In the genomic region with DNA sequence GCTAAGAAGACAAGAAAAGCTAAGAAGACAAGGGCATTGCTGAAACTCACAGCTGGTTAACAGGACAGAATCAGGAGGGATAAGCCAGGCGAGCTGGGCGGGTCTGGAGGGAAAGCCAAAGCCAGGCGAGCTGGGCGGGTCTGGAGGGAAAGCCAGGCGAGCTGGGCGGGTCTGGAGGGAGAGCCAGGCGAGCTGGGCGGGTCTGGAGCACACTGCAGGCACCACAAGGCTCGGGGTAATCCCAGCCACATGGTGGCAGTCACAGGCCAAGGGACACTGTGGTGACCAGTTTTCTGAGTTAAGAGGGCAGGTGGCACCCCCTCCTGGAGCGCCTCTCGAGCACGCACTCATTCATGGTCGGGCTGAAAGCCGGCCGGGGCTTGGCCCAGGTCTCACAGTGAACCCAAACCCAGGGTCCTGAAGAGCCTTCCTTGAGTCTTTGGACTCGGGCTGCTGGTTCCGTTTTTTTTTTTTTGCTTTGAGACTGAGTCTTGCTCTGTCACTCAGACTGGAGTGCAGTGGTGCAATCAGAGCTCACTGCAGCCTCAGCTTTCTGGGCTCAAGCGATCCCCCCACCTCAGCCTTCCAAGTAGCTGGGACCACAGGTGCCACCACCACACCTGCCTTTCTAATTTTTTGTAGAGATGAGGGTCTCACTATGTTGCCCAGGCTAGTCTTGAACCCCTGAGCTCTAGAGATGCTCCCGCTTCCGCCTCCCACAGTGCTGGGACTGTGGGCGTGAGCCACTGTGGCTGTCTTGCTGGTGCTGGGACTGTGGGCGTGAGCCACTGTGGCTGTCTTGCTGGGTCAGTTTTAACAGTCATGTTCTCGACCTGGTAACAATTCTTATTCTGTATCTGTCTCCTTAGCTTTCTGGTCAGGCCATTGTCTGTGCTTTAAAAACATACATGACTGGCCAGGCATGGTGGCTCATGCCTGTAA, we compare ENCODE assay signal across 1 cellular context.
TF ChIP-seq lines count a peak whose summit lies in the region.

No MANE protein-coding gene starts in this region.

TF ChIP-seq in K562, 482 proteins besides CTCF, POLR2A, EP300 and RAD21 (continued from another document and continues in another):
- TF ChIP-seq, protein P1, sequence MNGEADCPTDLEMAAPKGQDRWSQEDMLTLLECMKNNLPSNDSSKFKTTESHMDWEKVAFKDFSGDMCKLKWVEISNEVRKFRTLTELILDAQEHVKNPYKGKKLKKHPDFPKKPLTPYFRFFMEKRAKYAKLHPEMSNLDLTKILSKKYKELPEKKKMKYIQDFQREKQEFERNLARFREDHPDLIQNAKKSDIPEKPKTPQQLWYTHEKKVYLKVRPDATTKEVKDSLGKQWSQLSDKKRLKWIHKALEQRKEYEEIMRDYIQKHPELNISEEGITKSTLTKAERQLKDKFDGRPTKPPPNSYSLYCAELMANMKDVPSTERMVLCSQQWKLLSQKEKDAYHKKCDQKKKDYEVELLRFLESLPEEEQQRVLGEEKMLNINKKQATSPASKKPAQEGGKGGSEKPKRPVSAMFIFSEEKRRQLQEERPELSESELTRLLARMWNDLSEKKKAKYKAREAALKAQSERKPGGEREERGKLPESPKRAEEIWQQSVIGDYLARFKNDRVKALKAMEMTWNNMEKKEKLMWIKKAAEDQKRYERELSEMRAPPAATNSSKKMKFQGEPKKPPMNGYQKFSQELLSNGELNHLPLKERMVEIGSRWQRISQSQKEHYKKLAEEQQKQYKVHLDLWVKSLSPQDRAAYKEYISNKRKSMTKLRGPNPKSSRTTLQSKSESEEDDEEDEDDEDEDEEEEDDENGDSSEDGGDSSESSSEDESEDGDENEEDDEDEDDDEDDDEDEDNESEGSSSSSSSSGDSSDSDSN (IDR thresholded peaks at IDR 0.05; ENCODE audit: borderline replicate concordance in 1 of 2, low read depth in 2 of 2, low read length in 2 of 2) = 0 out of 4 replicates have a peak, but pooled peaks of 1 of the 2 experiments have one; percentile 63
- TF ChIP-seq RBM15 (IDR thresholded peaks at IDR 0.05; ENCODE audit: insufficient read depth, low read length) (no peak), MTA2 (IDR thresholded peaks at IDR 0.05; ENCODE audit: low read depth) (no peak), MYC (IDR thresholded peaks at IDR 0.05; ENCODE audit: low read depth, low read length) (peak; percentile 74), MYC (CRISPR knock-in tag; IDR thresholded peaks at IDR 0.05; ENCODE audit: borderline replicate concordance, low read depth) (no peak), PRMT5 (CRISPR knock-in tag; IDR thresholded peaks at IDR 0.05) (no peak), ZNF274 (IDR thresholded peaks at IDR 0.05; ENCODE audit: borderline replicate concordance, low read depth, low read length) (no peak), ZNF197 (CRISPR knock-in tag; IDR thresholded peaks at IDR 0.05; ENCODE audit: low read depth) (no peak), TAF15 (IDR thresholded peaks at IDR 0.05; ENCODE audit: low read depth, low read length) (no peak), ESRRA (IDR thresholded peaks at IDR 0.05; ENCODE audit: borderline replicate concordance, low read depth) (no peak), YY1 (IDR thresholded peaks at IDR 0.05; ENCODE audit: borderline replicate concordance in 1 of 3, control insufficient read depth in 1 of 3, extremely low read depth in 1 of 3, insufficient read depth in 3 of 3, insufficient read length in 1 of 3, insufficient replicate concordance in 2 of 3, low read depth in 1 of 3, low read length in 2 of 3) (peak in 1 of 3 experiments; percentile 17), NCOR1 (IDR thresholded peaks at IDR 0.05) (0 out of 2 replicates have a peak, but pooled peaks have one; percentile 11), SMC3 (conservative IDR thresholded peaks at IDR 0.05; ENCODE audit: insufficient read depth, low read depth, low read length) (peak; percentile 71), XRCC5 (IDR thresholded peaks at IDR 0.05; ENCODE audit: low read depth, low read length) (peak; percentile 54; the same call in 1 of the 2 replicates), MEF2A (IDR thresholded peaks at IDR 0.05; ENCODE audit: control insufficient read depth, low read depth, low read length) (no peak), PCBP2 (IDR thresholded peaks at IDR 0.05; ENCODE audit: low read depth, low read length, poor library complexity, severe bottlenecking) (no peak)
- TF ChIP-seq, protein P2, sequence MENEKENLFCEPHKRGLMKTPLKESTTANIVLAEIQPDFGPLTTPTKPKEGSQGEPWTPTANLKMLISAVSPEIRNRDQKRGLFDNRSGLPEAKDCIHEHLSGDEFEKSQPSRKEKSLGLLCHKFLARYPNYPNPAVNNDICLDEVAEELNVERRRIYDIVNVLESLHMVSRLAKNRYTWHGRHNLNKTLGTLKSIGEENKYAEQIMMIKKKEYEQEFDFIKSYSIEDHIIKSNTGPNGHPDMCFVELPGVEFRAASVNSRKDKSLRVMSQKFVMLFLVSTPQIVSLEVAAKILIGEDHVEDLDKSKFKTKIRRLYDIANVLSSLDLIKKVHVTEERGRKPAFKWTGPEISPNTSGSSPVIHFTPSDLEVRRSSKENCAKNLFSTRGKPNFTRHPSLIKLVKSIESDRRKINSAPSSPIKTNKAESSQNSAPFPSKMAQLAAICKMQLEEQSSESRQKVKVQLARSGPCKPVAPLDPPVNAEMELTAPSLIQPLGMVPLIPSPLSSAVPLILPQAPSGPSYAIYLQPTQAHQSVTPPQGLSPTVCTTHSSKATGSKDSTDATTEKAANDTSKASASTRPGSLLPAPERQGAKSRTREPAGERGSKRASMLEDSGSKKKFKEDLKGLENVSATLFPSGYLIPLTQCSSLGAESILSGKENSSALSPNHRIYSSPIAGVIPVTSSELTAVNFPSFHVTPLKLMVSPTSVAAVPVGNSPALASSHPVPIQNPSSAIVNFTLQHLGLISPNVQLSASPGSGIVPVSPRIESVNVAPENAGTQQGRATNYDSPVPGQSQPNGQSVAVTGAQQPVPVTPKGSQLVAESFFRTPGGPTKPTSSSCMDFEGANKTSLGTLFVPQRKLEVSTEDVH (IDR thresholded peaks at IDR 0.05; ENCODE audit: low read depth, partially characterized antibody) = peak; percentile 19
- TF ChIP-seq, protein P3, sequence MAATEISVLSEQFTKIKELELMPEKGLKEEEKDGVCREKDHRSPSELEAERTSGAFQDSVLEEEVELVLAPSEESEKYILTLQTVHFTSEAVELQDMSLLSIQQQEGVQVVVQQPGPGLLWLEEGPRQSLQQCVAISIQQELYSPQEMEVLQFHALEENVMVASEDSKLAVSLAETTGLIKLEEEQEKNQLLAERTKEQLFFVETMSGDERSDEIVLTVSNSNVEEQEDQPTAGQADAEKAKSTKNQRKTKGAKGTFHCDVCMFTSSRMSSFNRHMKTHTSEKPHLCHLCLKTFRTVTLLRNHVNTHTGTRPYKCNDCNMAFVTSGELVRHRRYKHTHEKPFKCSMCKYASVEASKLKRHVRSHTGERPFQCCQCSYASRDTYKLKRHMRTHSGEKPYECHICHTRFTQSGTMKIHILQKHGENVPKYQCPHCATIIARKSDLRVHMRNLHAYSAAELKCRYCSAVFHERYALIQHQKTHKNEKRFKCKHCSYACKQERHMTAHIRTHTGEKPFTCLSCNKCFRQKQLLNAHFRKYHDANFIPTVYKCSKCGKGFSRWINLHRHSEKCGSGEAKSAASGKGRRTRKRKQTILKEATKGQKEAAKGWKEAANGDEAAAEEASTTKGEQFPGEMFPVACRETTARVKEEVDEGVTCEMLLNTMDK (IDR thresholded peaks at IDR 0.05; ENCODE audit: borderline replicate concordance, insufficient read depth, low read depth, low read length, poor library complexity, severe bottlenecking) = peak; percentile 67
- TF ChIP-seq, protein P4, sequence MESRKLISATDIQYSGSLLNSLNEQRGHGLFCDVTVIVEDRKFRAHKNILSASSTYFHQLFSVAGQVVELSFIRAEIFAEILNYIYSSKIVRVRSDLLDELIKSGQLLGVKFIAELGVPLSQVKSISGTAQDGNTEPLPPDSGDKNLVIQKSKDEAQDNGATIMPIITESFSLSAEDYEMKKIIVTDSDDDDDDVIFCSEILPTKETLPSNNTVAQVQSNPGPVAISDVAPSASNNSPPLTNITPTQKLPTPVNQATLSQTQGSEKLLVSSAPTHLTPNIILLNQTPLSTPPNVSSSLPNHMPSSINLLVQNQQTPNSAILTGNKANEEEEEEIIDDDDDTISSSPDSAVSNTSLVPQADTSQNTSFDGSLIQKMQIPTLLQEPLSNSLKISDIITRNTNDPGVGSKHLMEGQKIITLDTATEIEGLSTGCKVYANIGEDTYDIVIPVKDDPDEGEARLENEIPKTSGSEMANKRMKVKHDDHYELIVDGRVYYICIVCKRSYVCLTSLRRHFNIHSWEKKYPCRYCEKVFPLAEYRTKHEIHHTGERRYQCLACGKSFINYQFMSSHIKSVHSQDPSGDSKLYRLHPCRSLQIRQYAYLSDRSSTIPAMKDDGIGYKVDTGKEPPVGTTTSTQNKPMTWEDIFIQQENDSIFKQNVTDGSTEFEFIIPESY (CRISPR knock-in tag; IDR thresholded peaks at IDR 0.05) = peak; percentile 89; the same call in 1 of the 2 replicates
- TF ChIP-seq, protein P5, sequence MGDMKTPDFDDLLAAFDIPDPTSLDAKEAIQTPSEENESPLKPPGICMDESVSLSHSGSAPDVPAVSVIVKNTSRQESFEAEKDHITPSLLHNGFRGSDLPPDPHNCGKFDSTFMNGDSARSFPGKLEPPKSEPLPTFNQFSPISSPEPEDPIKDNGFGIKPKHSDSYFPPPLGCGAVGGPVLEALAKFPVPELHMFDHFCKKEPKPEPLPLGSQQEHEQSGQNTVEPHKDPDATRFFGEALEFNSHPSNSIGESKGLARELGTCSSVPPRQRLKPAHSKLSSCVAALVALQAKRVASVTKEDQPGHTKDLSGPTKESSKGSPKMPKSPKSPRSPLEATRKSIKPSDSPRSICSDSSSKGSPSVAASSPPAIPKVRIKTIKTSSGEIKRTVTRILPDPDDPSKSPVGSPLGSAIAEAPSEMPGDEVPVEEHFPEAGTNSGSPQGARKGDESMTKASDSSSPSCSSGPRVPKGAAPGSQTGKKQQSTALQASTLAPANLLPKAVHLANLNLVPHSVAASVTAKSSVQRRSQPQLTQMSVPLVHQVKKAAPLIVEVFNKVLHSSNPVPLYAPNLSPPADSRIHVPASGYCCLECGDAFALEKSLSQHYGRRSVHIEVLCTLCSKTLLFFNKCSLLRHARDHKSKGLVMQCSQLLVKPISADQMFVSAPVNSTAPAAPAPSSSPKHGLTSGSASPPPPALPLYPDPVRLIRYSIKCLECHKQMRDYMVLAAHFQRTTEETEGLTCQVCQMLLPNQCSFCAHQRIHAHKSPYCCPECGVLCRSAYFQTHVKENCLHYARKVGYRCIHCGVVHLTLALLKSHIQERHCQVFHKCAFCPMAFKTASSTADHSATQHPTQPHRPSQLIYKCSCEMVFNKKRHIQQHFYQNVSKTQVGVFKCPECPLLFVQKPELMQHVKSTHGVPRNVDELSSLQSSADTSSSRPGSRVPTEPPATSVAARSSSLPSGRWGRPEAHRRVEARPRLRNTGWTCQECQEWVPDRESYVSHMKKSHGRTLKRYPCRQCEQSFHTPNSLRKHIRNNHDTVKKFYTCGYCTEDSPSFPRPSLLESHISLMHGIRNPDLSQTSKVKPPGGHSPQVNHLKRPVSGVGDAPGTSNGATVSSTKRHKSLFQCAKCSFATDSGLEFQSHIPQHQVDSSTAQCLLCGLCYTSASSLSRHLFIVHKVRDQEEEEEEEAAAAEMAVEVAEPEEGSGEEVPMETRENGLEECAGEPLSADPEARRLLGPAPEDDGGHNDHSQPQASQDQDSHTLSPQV (IDR thresholded peaks at IDR 0.05) = 0 out of 2 replicates have a peak, but pooled peaks have one; percentile 23
- TF ChIP-seq, protein P6, sequence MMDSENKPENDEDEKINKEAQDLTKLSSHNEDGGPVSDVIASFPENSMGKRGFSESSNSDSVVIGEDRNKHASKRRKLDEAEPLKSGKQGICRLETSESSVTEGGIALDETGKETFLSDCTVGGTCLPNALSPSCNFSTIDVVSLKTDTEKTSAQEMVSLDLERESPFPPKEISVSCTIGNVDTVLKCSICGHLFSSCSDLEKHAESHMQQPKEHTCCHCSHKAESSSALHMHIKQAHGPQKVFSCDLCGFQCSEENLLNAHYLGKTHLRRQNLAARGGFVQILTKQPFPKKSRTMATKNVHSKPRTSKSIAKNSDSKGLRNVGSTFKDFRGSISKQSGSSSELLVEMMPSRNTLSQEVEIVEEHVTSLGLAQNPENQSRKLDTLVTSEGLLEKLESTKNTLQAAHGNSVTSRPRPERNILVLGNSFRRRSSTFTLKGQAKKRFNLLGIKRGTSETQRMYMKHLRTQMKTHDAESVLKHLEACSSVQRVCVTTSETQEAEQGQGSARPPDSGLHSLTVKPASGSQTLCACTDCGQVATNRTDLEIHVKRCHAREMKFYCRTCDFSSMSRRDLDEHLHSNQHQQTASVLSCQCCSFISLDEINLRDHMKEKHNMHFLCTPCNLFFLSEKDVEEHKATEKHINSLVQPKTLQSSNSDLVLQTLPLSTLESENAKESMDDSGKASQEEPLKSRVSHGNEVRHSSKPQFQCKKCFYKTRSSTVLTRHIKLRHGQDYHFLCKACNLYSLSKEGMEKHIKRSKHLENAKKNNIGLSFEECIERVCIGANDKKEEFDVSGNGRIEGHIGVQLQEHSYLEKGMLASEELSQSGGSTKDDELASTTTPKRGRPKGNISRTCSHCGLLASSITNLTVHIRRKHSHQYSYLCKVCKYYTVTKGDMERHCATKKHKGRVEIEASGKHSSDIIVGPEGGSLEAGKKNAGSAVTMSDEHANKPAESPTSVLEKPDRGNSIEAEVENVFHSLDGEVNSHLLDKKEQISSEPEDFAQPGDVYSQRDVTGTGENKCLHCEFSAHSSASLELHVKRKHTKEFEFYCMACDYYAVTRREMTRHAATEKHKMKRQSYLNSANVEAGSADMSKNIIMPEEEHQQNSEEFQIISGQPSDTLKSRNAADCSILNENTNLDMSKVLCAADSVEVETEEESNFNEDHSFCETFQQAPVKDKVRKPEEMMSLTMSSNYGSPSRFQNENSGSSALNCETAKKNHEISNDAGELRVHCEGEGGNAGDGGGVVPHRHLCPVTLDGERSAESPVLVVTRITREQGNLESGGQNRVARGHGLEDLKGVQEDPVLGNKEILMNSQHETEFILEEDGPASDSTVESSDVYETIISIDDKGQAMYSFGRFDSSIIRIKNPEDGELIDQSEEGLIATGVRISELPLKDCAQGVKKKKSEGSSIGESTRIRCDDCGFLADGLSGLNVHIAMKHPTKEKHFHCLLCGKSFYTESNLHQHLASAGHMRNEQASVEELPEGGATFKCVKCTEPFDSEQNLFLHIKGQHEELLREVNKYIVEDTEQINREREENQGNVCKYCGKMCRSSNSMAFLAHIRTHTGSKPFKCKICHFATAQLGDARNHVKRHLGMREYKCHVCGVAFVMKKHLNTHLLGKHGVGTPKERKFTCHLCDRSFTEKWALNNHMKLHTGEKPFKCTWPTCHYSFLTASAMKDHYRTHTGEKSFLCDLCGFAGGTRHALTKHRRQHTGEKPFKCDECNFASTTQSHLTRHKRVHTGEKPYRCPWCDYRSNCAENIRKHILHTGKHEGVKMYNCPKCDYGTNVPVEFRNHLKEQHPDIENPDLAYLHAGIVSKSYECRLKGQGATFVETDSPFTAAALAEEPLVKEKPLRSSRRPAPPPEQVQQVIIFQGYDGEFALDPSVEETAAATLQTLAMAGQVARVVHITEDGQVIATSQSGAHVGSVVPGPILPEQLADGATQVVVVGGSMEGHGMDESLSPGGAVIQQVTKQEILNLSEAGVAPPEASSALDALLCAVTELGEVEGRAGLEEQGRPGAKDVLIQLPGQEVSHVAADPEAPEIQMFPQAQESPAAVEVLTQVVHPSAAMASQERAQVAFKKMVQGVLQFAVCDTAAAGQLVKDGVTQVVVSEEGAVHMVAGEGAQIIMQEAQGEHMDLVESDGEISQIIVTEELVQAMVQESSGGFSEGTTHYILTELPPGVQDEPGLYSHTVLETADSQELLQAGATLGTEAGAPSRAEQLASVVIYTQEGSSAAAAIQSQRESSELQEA (IDR thresholded peaks at IDR 0.05; ENCODE audit: low read depth) = no peak
